8 cellular contexts compared by ENCODE assay signal in the genomic region with DNA sequence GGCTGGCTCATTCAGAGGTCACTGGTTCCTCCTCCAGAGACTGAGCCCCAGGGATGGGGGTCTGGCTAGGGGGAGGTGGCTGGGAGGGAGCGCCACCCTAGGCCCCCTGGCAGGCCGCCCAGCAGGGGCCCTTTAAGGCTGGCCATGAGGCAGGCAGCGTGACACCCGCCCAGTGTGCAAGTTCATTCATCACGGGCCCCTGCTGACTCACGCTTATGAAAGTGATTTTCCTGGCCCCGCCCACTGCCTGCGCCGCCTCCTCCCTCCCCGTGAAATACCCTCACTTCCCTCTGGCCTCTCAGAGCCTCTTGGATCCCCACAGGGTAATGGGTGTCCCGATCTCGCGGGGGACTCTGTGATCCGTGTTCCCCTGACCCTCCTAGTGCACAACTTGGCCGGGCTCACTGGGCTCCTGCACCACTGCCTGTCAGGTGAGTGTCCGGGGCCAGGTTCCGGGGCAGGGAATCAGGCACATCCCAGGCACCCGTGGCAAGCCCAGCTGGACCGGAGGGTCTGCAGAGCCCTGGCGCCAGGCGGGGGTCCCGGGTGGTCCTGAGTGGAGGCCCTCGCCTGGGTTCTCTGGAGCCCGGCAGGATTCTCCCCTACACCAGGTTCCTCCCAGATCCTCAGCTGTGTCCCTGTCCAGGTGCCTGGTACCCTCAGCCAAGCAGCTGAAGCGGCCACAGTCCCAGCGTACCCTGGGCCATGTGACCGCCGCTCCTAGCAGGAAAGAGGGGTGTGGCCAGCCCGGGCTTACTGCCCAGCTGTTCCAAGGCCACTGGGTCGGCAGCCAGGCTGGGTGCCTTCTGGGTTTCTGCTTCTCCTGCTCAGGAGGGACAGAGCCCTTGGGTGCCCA. TPM values are rescaled to one million over a fixed set of nuclear protein-coding genes. Genes with fewer than 3 reads are reported as not detected.
DNase-seq lines count a peak whose midpoint lies in the region; ATAC-seq and TF ChIP-seq lines count a peak whose summit lies in the region.

Gene OSGIN1, plus strand, starts transcription at position 301 of the 856 bp plus-strand sequence. CDS start 4,432 bp downstream, outside the sequence.

- intact Hi-C loops in mammary epithelial cell (cut with micrococcal nuclease): loop anchor here (1.0 to 10.0 kb wide), 2 partner anchors 127 to 552 kb away; partner anchors contain the start of gene MEAK7

- H3K27me3 ChIP-seq in WERI-Rb-1 (ENCODE audit: insufficient read depth, low read depth, severe bottlenecking) (no peaks in the 10 kb centered on the region), mammary epithelial cell (ENCODE audit: insufficient read depth, low read length) (no peaks in the 10 kb centered on the region)

- H4K20me1 ChIP-seq in mammary epithelial cell (ENCODE audit: insufficient read depth, low read length): no peaks in the 10 kb centered on the region

- in situ Hi-C loops in mammary epithelial cell (cut with MboI; ENCODE audit: low sequenced_read_pairs in 2 of 2): no loop called here

- 2% methylated on average over 15 of the region's 30 CpGs for WGBS in mammary epithelial cell (ENCODE audit: low coverage, missing lambda C conversion rate)

- dilution Hi-C loops in mammary epithelial cell (cut with HindIII; ENCODE audit: low sequenced_read_pairs): loop anchor here (5.0 kb wide), 1 partner anchor 89 kb away; the partner anchor contains the start of gene SLC38A8

- peak within 1 kb of the TSS; percentile 73 for H3K9ac ChIP-seq in mammary epithelial cell (ENCODE audit: insufficient read depth, low read length)

- ATAC-seq in HG02938 (IDR thresholded peaks at IDR 0.05; ENCODE audit: unreplicated experiment): peak; percentile 79

- H3K9me3 ChIP-seq in WERI-Rb-1 (ENCODE audit: severe bottlenecking) (no peaks in the 10 kb centered on the region), mammary epithelial cell (replicated peaks; ENCODE audit: insufficient read depth, low read length) (no peaks in the 10 kb centered on the region)

- CTCF ChIA-PET in mammary epithelial cell (lab: Charles Lee; ENCODE audit: low non-redundant PET): interaction anchor here (0.6 to 0.7 kb wide), 3 partner anchors 25 to 859 kb away, joined by 3 to 7 read pairs (median 5); no protein-coding TSS in a partner anchor

- TF ChIP-seq CTCF in WERI-Rb-1 (IDR thresholded peaks at IDR 0.05; ENCODE audit: low read depth, low read length): no peak
- TF ChIP-seq CTCF in mammary epithelial cell (conservative IDR thresholded peaks at IDR 0.05 in 1 of 2, IDR thresholded peaks at IDR 0.05 in 1 of 2; ENCODE audit: extremely low read depth in 1 of 2, insufficient read depth in 1 of 2, low read depth in 1 of 2, low read length in 2 of 2): no peak

- peak within 1 kb of the TSS; percentile 93 for H3K4me2 ChIP-seq in mammary epithelial cell (ENCODE audit: insufficient read depth, low read depth, low read length)

- H3K36me3 ChIP-seq in WERI-Rb-1 (no peaks in the 10 kb centered on the region), mammary epithelial cell (ENCODE audit: insufficient read depth, low read length) (no peaks in the 10 kb centered on the region)

- H3K27ac ChIP-seq in WERI-Rb-1 (no peak within 1 kb of the TSS), mammary epithelial cell (ENCODE audit: insufficient read depth, low read depth, low read length) (peak within 1 kb of the TSS; percentile 82)

- DNase-seq in NCI-H1694 treated with DMSO at 0.1 percent for 48 hours (lab: John Stamatoyannopoulos, UW): peak; percentile 30
- no peak for DNase-seq in NCI-H1694 (lab: John Stamatoyannopoulos, UW)
- DNase-seq in NCI-H2107 treated with DMSO at 0.1 percent for 48 hours (lab: John Stamatoyannopoulos, UW; ENCODE audit: unreplicated experiment): peak; percentile 46
- DNase-seq in WERI-Rb-1: peak; percentile 70
- DNase-seq in mammary epithelial cell: peak; percentile 92
- DNase-seq in iris pigment epithelial cell (ENCODE audit: low read depth): peak; percentile 96
- DNase-seq in smooth muscle cell of the brain vasculature (ENCODE audit: low read depth, low spot score): peak; percentile 32

- no TSS peak for BruUV-seq in mammary epithelial cell (replicated peaks; lab: Mats Ljungman, UMichigan)

- H2AFZ ChIP-seq in mammary epithelial cell (ENCODE audit: low read depth, low read length): peak within 1 kb of the TSS; percentile 98

- H3K4me1 ChIP-seq in mammary epithelial cell (ENCODE audit: insufficient read depth, low read length): peaks cover 21% of the 10 kb centered on the region

- H3K79me2 ChIP-seq in mammary epithelial cell (ENCODE audit: insufficient read depth, low read length): peaks cover 13% of the 10 kb centered on the region

- H3K4me3 ChIP-seq in WERI-Rb-1 (ENCODE audit: low read depth, low read length): peak within 1 kb of the TSS; percentile 36
- peak within 1 kb of the TSS; percentile 65 to 76 (median 66) for H3K4me3 ChIP-seq in mammary epithelial cell (replicated peaks in 1 of 3; ENCODE audit: insufficient read depth in 1 of 3, low read depth in 2 of 3, low read length in 3 of 3)

RNA-seq across cellular contexts. Expression of gene OSGIN1, which starts in this region (rescaled TPM):
- 1 to 10 TPM; 3.3 to 9.3 TPM for total RNA-seq in mammary epithelial cell
- polyA plus RNA-seq in mammary epithelial cell: 4.2 TPM
- polyA minus RNA-seq in mammary epithelial cell: 0.83 TPM
